In the genomic region with DNA sequence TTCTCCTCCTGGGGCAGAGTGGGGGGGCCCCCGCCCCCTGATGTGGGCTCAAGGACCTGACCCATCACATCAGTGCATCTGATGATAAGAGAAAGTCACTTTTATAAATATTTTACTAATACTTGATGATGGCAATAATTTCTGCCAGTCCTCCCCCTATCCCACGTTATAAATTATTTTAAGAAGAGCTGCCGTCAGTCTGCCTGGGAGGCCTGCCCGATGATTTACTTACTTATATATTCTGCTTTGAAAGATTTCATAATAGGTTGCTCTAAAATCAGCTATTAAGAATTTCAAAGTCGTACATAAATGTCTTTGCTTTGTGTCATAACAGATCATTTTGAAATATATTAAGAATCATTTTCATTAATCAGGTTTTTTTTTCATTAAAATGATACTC, we compare ENCODE assay signal across 22 cellular contexts.
DNase-seq lines count a peak whose midpoint lies in the region.
"Had no signal": no experiment of that assay in that cellular context is flagged by ENCODE, and none has a peak within 500 bp of the region (broad histone marks: within the 10 kb centered on the region; RNA-seq: fewer than 3 reads in every experiment).

No MANE protein-coding gene starts in this region.

- DNase-seq in putamen (ENCODE audit: low spot score) (peak; percentile 4), RKO (ENCODE audit: low spot score) (no peak)
- DNase-seq: 8988T; ACHN; AML-193; BE2C; C1 segment of cervical spinal cord; Caco-2; Calu3; CD4-positive, alpha-beta memory T cell; CD4-positive, alpha-beta T cell; CD4-positive, CD25-positive, alpha-beta regulatory T cell; CD8-positive, alpha-beta memory T cell; CD8-positive, alpha-beta T cell; COR-L47; DMS 273 treated with DMSO at 0.1 percent for 48 hours; DMS153; DMS53; DMS79; DMS79 treated with DMSO at 0.1 percent for 48 hours; DND-41; EL had no signal
